8 cellular contexts compared by ENCODE assay signal in the genomic region with DNA sequence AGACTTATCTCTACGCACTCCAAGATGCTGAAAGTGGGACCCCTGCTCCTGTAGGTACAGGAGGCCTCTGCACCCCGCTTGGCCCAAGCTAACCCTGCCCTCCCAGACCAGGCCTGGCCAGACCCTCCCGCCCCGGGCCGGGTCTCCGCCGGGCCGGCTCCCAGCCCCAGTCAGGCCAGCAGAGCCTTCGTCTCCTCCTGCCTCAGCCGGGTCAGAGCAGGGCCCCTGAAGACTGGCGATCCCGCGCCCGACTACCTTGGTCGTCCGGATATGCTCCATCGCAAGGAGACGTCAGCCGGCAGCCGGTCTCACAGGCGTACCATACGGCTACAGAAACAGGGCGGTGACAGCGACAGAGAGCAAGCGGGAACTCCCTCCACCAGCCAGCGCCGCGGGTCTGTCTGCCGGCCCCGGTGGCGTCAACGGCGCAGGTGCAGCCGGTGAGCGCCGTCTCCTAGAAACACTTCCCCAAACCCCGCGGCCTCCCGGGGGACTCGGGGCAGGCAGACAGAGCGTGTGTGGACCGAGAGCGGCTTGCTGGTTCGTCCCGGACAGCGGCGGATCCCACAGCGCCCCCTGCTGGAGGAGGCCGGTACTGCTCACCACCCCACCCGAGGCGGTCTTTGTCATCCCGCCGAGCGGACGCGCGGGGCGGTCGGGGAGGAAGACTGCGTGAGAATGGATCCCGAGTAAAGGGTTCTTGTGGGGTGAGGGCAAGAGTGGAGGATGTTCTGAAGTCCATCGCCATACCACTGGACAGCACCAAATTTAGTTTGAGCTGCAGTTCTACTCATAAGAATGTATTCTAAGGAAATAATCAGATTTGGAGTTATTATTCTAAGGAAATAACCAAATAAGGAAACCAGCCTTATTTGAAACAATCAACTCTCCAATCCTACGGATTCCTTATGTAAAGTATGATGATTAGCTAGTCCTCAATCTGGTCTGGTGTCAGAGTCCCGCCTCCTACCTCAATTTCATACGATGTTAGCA. TPM values are rescaled to one million over a fixed set of nuclear protein-coding genes. Genes with fewer than 3 reads are reported as not detected.
DNase-seq lines count a peak whose midpoint lies in the region; ATAC-seq, FAIRE-seq and TF ChIP-seq lines count a peak whose summit lies in the region.

A gene (minus strand): TSS at position 520 of the 993 bp plus-strand sequence. CDS start 241 bp downstream, at position 279.

- ATAC-seq in HG02798 (IDR thresholded peaks at IDR 0.05; ENCODE audit: poor library complexity, unreplicated experiment) (peak; percentile 99), heart right ventricle (peak; percentile 97 to 99 (median 98))

- H3K27me3 ChIP-seq in heart right ventricle (peaks cover 0 to 19% (median 0%) of the 10 kb centered on the region in 7 donors), prostate gland (replicated peaks; ENCODE audit: insufficient read depth) (no peaks in the 10 kb centered on the region)

- TF ChIP-seq CTCF in heart right ventricle (IDR thresholded peaks at IDR 0.05) (peak; percentile 99 to 100 (median 100)), prostate gland (IDR thresholded peaks at IDR 0.05) (peak; percentile 97 to 100 (median 100))

- H3K27ac ChIP-seq in heart right ventricle (peak within 1 kb of the TSS; percentile 36 to 98 (median 89)), prostate gland (peak within 1 kb of the TSS; percentile 82 to 89), urinary bladder (ENCODE audit: low read depth) (peak within 1 kb of the TSS; percentile 77)

- H3K4me3 ChIP-seq in heart right ventricle (peak within 1 kb of the TSS; percentile 68 to 99 (median 92)), prostate gland (peak within 1 kb of the TSS; percentile 88 to 91), urinary bladder (ENCODE audit: low read depth, low read length) (peak within 1 kb of the TSS; percentile 84)

- TF ChIP-seq POLR2A in GM12891 (IDR thresholded peaks at IDR 0.05; ENCODE audit: low read depth, low read length) (peak; percentile 63), prostate gland (IDR thresholded peaks at IDR 0.05) (peak; percentile 49)

- peak; percentile 89 for DNase-seq in GM12891 (ENCODE audit: insufficient read length, low spot score)
- DNase-seq in NCI-H1436 (lab: John Stamatoyannopoulos, UW): peak; percentile 84
- DNase-seq in T-helper 1 cell: peak; percentile 83 to 93 (median 90)
- DNase-seq in amniotic epithelial cell (ENCODE audit: low read depth): peak; percentile 75
- peak; percentile 93 to 95 for DNase-seq in heart right ventricle
- peak; percentile 84 for DNase-seq in prostate gland (ENCODE audit: low spot score)

- intact Hi-C loops in heart right ventricle (cut with DNase I): loop anchor here in 2 of 10 donors (1.0 to 2.0 kb wide), 2 partner anchors 13 to 14 kb away; a partner anchor contains a TSS
- intact Hi-C loops in prostate gland (cut with DNase I): no loop called here

- H3K36me3 ChIP-seq in heart right ventricle: peaks cover 0 to 5% (median 0%) of the 10 kb centered on the region in 9 donors
- H3K36me3 ChIP-seq in prostate gland: no peaks in the 10 kb centered on the region
- H3K36me3 ChIP-seq in urinary bladder (ENCODE audit: insufficient read depth): no peaks in the 10 kb centered on the region

- 2% methylated on average over 65 of the region's 65 CpGs for WGBS in heart right ventricle, 2 donors
- 2% methylated on average over 43 of the region's 65 CpGs for WGBS in prostate gland
- 2% methylated on average over 65 of the region's 65 CpGs for WGBS in urinary bladder

- H3K9me3 ChIP-seq in heart right ventricle (no peaks in the 10 kb centered on the region), prostate gland (no peaks in the 10 kb centered on the region)

- peaks cover 0 to 29% (median 15%) of the 10 kb centered on the region in 9 donors for H3K4me1 ChIP-seq in heart right ventricle
- no peaks in the 10 kb centered on the region for H3K4me1 ChIP-seq in prostate gland (replicated peaks)
- H3K4me1 ChIP-seq in urinary bladder (ENCODE audit: insufficient read depth): no peaks in the 10 kb centered on the region

- peak; percentile 96 for FAIRE-seq in GM12891 (lab: Jason Lieb, UNC)

TF ChIP-seq in GM12891, 5 proteins besides CTCF, POLR2A, EP300 and RAD21:
- TF ChIP-seq POLR2AphosphoS5 (IDR thresholded peaks at IDR 0.05; ENCODE audit: low read depth, low read length) (peak; percentile 57; the same call in 1 of the 2 replicates), TAF1 (IDR thresholded peaks at IDR 0.05; ENCODE audit: low read depth, low read length) (peak; percentile 62; the same call in 1 of the 2 replicates), SPI1 (IDR thresholded peaks at IDR 0.05; ENCODE audit: low read depth, low read length) (peak; percentile 49; the same call in 1 of the 2 replicates), POU2F2 (IDR thresholded peaks at IDR 0.05; ENCODE audit: low read depth, low read length) (no peak), PAX5 (IDR thresholded peaks at IDR 0.05; ENCODE audit: insufficient read depth, low read length, severe bottlenecking) (no peak)

RNA-seq across cellular contexts. Expression of the gene that starts here (rescaled TPM):
- polyA plus RNA-seq in GM12891 (2012; ENCODE audit: low read depth, missing spikeins): 3.7 TPM
- total RNA-seq in heart right ventricle (10 to 100 TPM; 15.3 to 19.5 (median 17.9) TPM), prostate gland (10 to 100 TPM; 12.7 to 17.1 TPM), urinary bladder (35.1 TPM)
- polyA plus RNA-seq in heart right ventricle (1 to 10 TPM; 4.0 to 7.7 TPM), urinary bladder (17.6 TPM)

Comparison
In these comparisons a context has a peak if more than half of its experiments do, and no peak if none do; other contexts are left out.
1. Peak in every context shown above with its lines: DNase-seq, ATAC-seq, H3K4me3 ChIP-seq and H3K27ac ChIP-seq.